Comparison of ENCODE assay signal across 9 cellular contexts in genomic region chr20:44018684-44019637, GRCh38.
DNase-seq lines count a peak whose midpoint lies in the region; ATAC-seq, FAIRE-seq and TF ChIP-seq lines count a peak whose summit lies in the region.
"Had no signal": no experiment of that assay in that cellular context is flagged by ENCODE, and none has a peak within 500 bp of the region (broad histone marks: within the 10 kb centered on the region; RNA-seq: fewer than 3 reads in every experiment).

No MANE protein-coding gene starts in this region.

- no peak for TF ChIP-seq EP300 in K562 (IDR thresholded peaks at IDR 0.05; ENCODE audit: low read length)

- H3K36me3 Mint-ChIP-seq in CD8-positive, alpha-beta memory T cell: no peaks in the 10 kb centered on the region

- peak overlapping the region; percentile 29 to 82 (median 71) for H3K4me3 Mint-ChIP-seq in CD8-positive, alpha-beta memory T cell

- no TSS peak for BruUV-seq in K562 (replicated peaks; lab: Mats Ljungman, UMichigan)

- CTCF ChIA-PET in CD8-positive, alpha-beta memory T cell (lab: Charles Lee): interaction anchor here (0.6 to 1.3 kb wide), 7 partner anchors 13 to 269 kb away, joined by 3 read pairs; no protein-coding TSS in a partner anchor
- CTCF ChIA-PET in K562 (lab: Yijun Ruan, JAX; ENCODE audit: low intra/inter-chr PET ratio): no interaction called here

- no peaks in the 10 kb centered on the region for H3K9me3 ChIP-seq in CD8-positive, alpha-beta memory T cell (ENCODE audit: low read length)
- H3K9me3 ChIP-seq in Karpas-422 (ENCODE audit: low read length): no peaks in the 10 kb centered on the region
- H3K9me3 ChIP-seq in K562 (replicated peaks; ENCODE audit: control insufficient read depth, insufficient read depth, low read depth, low read length): no peaks in the 10 kb centered on the region
- H3K9me3 ChIP-seq in osteoblast (ENCODE audit: low read depth, low read length): no peaks in the 10 kb centered on the region
- no peaks in the 10 kb centered on the region for H3K9me3 ChIP-seq in kidney (ENCODE audit: control insufficient read depth in 1 of 2, low read length in 2 of 2)

- POLR2A ChIA-PET in CD8-positive, alpha-beta memory T cell (lab: Charles Lee): no interaction called here
- POLR2A ChIA-PET in K562 (lab: Yijun Ruan, JAX): interaction anchor here (0.8 to 1.0 kb wide), 3 partner anchors 9 to 562 kb away, joined by 3 read pairs; no protein-coding TSS in a partner anchor

- no peaks in the 10 kb centered on the region for H3K36me3 ChIP-seq in CD8-positive, alpha-beta memory T cell (ENCODE audit: insufficient read depth, low read length)
- peaks cover 21% of the 10 kb centered on the region; the same call in 1 of the 2 replicates for H3K36me3 ChIP-seq in Karpas-422 (ENCODE audit: insufficient read depth, low read length)
- H3K36me3 ChIP-seq in K562 (ENCODE audit: control insufficient read depth, insufficient read depth, low read length): no peaks in the 10 kb centered on the region
- no peaks in the 10 kb centered on the region for H3K36me3 ChIP-seq in osteoblast (ENCODE audit: insufficient read depth, low read length)
- H3K36me3 ChIP-seq in kidney (ENCODE audit: control insufficient read depth in 1 of 2, insufficient read depth in 2 of 2, low read length in 2 of 2): no peaks in the 10 kb centered on the region

- ATAC-seq in K562: no peak
- ATAC-seq in activated CD4-positive, CD25-positive, alpha-beta regulatory T cell treated with anti-CD3 and anti-CD28 coated beads, Interleukin-2, amount 50 U/mL, for 24 hours: no peak

- H3K9me2 ChIP-seq in Karpas-422 (replicated peaks; ENCODE audit: insufficient read depth, low read length): no peaks in the 10 kb centered on the region

- peak overlapping the region; percentile 40 for H3K4me3 ChIP-seq in CD8-positive, alpha-beta memory T cell (ENCODE audit: low read length)
- H3K4me3 ChIP-seq in Karpas-422 (ENCODE audit: low read length) (no peak overlapping the region), K562 (no peak overlapping the region), osteoblast (ENCODE audit: insufficient read depth, low read length) (peak overlapping the region; percentile 46), kidney (ENCODE audit: low read length in 2 of 2) (no peak overlapping the region)

- peaks cover 22 to 24% of the 10 kb centered on the region in 2 donors for H3K27me3 Mint-ChIP-seq in CD8-positive, alpha-beta memory T cell

- no peak for TF ChIP-seq CTCF in K562 (IDR thresholded peaks at IDR 0.05 in 2 of 3, conservative IDR thresholded peaks at IDR 0.05 in 1 of 3; ENCODE audit: insufficient read depth in 2 of 3, low read depth in 1 of 3, low read length in 3 of 3)
- no peak for TF ChIP-seq CTCF in osteoblast (IDR thresholded peaks at IDR 0.05; ENCODE audit: extremely low read depth, low read depth, low read length)
- TF ChIP-seq CTCF in kidney (IDR thresholded peaks at IDR 0.05; ENCODE audit: borderline replicate concordance, extremely low read depth, insufficient read depth): no peak

- WGBS in K562 (ENCODE audit: insufficient coverage, low coverage, missing lambda C conversion rate): 31% methylated on average over 7 of the region's 7 CpGs

- no peak overlapping the region for H3K27ac ChIP-seq in CD8-positive, alpha-beta memory T cell (ENCODE audit: low read depth, low read length)
- H3K27ac ChIP-seq in Karpas-422 (ENCODE audit: low read length) (peak overlapping the region; percentile 2; the same call in 1 of the 2 replicates), K562 (ENCODE audit: extremely low read depth, low read depth, low read length) (no peak overlapping the region), osteoblast (ENCODE audit: low read depth, low read length) (no peak overlapping the region), kidney (ENCODE audit: low read depth in 2 of 2, low read length in 2 of 2) (peak overlapping the region in 1 of 2 donors; percentile 23)

- H3K79me2 ChIP-seq in Karpas-422 (ENCODE audit: low read length) (peaks cover 85% of the 10 kb centered on the region), K562 (ENCODE audit: control insufficient read depth, insufficient read depth, low read length) (no peaks in the 10 kb centered on the region), osteoblast (ENCODE audit: insufficient read depth, low read length) (no peaks in the 10 kb centered on the region)

- intact Hi-C loops in K562 (cut with micrococcal nuclease): no loop called here
- intact Hi-C loops in kidney (cut with DNase I): no loop called here

- H3K27me3 ChIP-seq in CD8-positive, alpha-beta memory T cell (ENCODE audit: insufficient read depth, low read length, poor library complexity, severe bottlenecking): no peaks in the 10 kb centered on the region
- no peaks in the 10 kb centered on the region for H3K27me3 ChIP-seq in Karpas-422 (ENCODE audit: low read length)
- H3K27me3 ChIP-seq in K562 (ENCODE audit: control insufficient read depth in 2 of 2, insufficient read depth in 2 of 2, low read length in 2 of 2): peaks cover 10 to 52% of the 10 kb centered on the region in 2 experiments; a peak in 4 of 5 replicates
- peaks cover 30% of the 10 kb centered on the region for H3K27me3 ChIP-seq in osteoblast (ENCODE audit: insufficient read depth, low read length)

- H3K4me1 ChIP-seq in CD8-positive, alpha-beta memory T cell (ENCODE audit: insufficient read depth, low read length): peaks cover 35% of the 10 kb centered on the region
- H3K4me1 ChIP-seq in Karpas-422 (ENCODE audit: low read length): peaks cover 65% of the 10 kb centered on the region
- peaks cover 0 to 9% of the 10 kb centered on the region in 2 experiments; a peak in 3 of 5 replicates for H3K4me1 ChIP-seq in K562 (replicated peaks in 1 of 2; ENCODE audit: control insufficient read depth in 2 of 2, insufficient read depth in 2 of 2, low read length in 2 of 2)
- peaks cover 8% of the 10 kb centered on the region for H3K4me1 ChIP-seq in osteoblast (ENCODE audit: insufficient read depth, low read length)
- H3K4me1 ChIP-seq in kidney (ENCODE audit: control insufficient read depth in 1 of 2, insufficient read depth in 1 of 2, low read depth in 1 of 2, low read length in 2 of 2): peaks cover 0 to 8% of the 10 kb centered on the region in 2 donors

- no peak for DNase-seq in CD8-positive, alpha-beta memory T cell
- DNase-seq in Karpas-422 (no peak), K562 (ENCODE audit: extremely low read depth in 1 of 4, low spot score in 3 of 4) (no peak), osteoblast (ENCODE audit: insufficient read length, low spot score, missing footprints) (no peak), kidney (no peak), NCI-H526 treated with DMSO at 0.1 percent for 48 hours (lab: John Stamatoyannopoulos, UW) (no peak)
- DNase-seq: Right ventricle myocardium superior had no signal

- peaks cover 28 to 44% (median 32%) of the 10 kb centered on the region in 3 donors for H3K4me1 Mint-ChIP-seq in CD8-positive, alpha-beta memory T cell

- H3K9me3 Mint-ChIP-seq in CD8-positive, alpha-beta memory T cell: no peaks in the 10 kb centered on the region

- H3K4me2 ChIP-seq in Karpas-422 (ENCODE audit: low read depth, low read length, poor library complexity, severe bottlenecking) (no peak overlapping the region), K562 (ENCODE audit: insufficient read depth, low read length) (no peak overlapping the region), osteoblast (ENCODE audit: insufficient read depth, low read length) (peak overlapping the region; percentile 56)

- FAIRE-seq in K562 (lab: Jason Lieb, UNC): no peak
- FAIRE-seq in kidney (lab: Jason Lieb, UNC): no peak
- FAIRE-seq: endometrium had no signal

- in situ Hi-C loops in K562 (cut with MboI): no loop called here

- H3K27ac Mint-ChIP-seq in CD8-positive, alpha-beta memory T cell: peak overlapping the region in 5 of 8 donors; percentile 12 to 70 (median 54)

- no peak for TF ChIP-seq RAD21 in K562 (CRISPR knock-in tag; conservative IDR thresholded peaks at IDR 0.05 in 1 of 2, IDR thresholded peaks at IDR 0.05 in 1 of 2)

- H2AFZ ChIP-seq in Karpas-422 (ENCODE audit: low read length) (no peak overlapping the region), K562 (ENCODE audit: low read depth, low read length) (peak overlapping the region; percentile 55; the same call in 1 of the 2 replicates), osteoblast (ENCODE audit: low read length) (peak overlapping the region; percentile 72)

- H3K9me1 ChIP-seq in K562 (ENCODE audit: control insufficient read depth, insufficient read depth, low read length): peaks cover 4% of the 10 kb centered on the region

- H3K9ac ChIP-seq in Karpas-422 (ENCODE audit: low read length) (no peak overlapping the region), K562 (ENCODE audit: insufficient read depth in 1 of 2, low read depth in 2 of 2, low read length in 2 of 2) (no peak overlapping the region), kidney (ENCODE audit: low read length in 2 of 2) (no peak overlapping the region)

- no peaks in the 10 kb centered on the region for H4K20me1 ChIP-seq in Karpas-422 (ENCODE audit: insufficient read depth, low read depth, low read length)
- H4K20me1 ChIP-seq in K562 (replicated peaks; ENCODE audit: control insufficient read depth, insufficient read depth, low read length): peaks cover 6% of the 10 kb centered on the region
- H4K20me1 ChIP-seq in osteoblast (ENCODE audit: insufficient read depth, low read length): peaks cover 3% of the 10 kb centered on the region

- no peak for TF ChIP-seq POLR2A in K562 (conservative IDR thresholded peaks at IDR 0.05)

TF ChIP-seq in K562, 482 proteins besides CTCF, POLR2A, EP300 and RAD21:
- peak; percentile 89 for TF ChIP-seq ZNF24 (IDR thresholded peaks at IDR 0.05)
- peak; percentile 80 for TF ChIP-seq ZNF3 (CRISPR knock-in tag; IDR thresholded peaks at IDR 0.05)
- TF ChIP-seq NFIX (CRISPR knock-in tag; IDR thresholded peaks at IDR 0.05; ENCODE audit: low read depth): no peak
- TF ChIP-seq, protein P1, sequence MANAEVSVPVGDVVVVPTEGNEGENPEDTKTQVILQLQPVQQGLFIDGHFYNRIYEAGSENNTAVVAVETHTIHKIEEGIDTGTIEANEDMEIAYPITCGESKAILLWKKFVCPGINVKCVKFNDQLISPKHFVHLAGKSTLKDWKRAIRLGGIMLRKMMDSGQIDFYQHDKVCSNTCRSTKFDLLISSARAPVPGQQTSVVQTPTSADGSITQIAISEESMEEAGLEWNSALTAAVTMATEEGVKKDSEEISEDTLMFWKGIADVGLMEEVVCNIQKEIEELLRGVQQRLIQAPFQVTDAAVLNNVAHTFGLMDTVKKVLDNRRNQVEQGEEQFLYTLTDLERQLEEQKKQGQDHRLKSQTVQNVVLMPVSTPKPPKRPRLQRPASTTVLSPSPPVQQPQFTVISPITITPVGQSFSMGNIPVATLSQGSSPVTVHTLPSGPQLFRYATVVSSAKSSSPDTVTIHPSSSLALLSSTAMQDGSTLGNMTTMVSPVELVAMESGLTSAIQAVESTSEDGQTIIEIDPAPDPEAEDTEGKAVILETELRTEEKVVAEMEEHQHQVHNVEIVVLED (CRISPR knock-in tag; IDR thresholded peaks at IDR 0.05): no peak

Comparison
In these comparisons a context has a peak if more than half of its experiments do, and no peak if none do; other contexts are left out.
1. H3K4me3 ChIP-seq: peak in CD8-positive, alpha-beta memory T cell (single experiment) and osteoblast (single experiment); none in Karpas-422 (single experiment), K562 (single experiment) and kidney (0 of 2).